Comparison of ENCODE assay signal across 1 cellular context in genomic region chr1:227787513-227788278, GRCh38.
TF ChIP-seq lines count a peak whose summit lies in the region.

No MANE protein-coding gene starts in this region.

TF ChIP-seq in K562, 482 proteins besides CTCF, POLR2A, EP300 and RAD21 (continued from another document):
- no peak for TF ChIP-seq MBD1 (CRISPR knock-in tag; IDR thresholded peaks at IDR 0.05)
TF ChIP-seq in K562: peak in this region for 23.
